ENCODE assay signal across 1 cellular context in genomic region chr12:14402697-14403096, GRCh38.
TF ChIP-seq lines count a peak whose summit lies in the region.

No MANE protein-coding gene starts in this region.

TF ChIP-seq in SK-N-SH treated with all-trans-retinoic acid at 6 μM for 48 hours, 23 proteins besides CTCF, POLR2A, EP300 and RAD21 (continued from another document):
- no peak for TF ChIP-seq ZNF70 (CRISPR knock-in tag; IDR thresholded peaks at IDR 0.05)
- no peak for TF ChIP-seq TCF4 (CRISPR knock-in tag; IDR thresholded peaks at IDR 0.05; ENCODE audit: borderline replicate concordance)
- no peak for TF ChIP-seq TOX (CRISPR knock-in tag; IDR thresholded peaks at IDR 0.05; ENCODE audit: borderline replicate concordance)
- no peak for TF ChIP-seq CSDC2 (CRISPR knock-in tag; IDR thresholded peaks at IDR 0.05)
